Comparison of ENCODE assay signal across 8 cellular contexts in genomic region chr11:59224419-59224928, GRCh38. TPM values are rescaled to one million over a fixed set of nuclear protein-coding genes. Genes with fewer than 3 reads are reported as not detected.
DNase-seq lines count a peak whose midpoint lies in the region; ATAC-seq, FAIRE-seq and TF ChIP-seq lines count a peak whose summit lies in the region.
"Had no signal": no experiment of that assay in that cellular context is flagged by ENCODE, and none has a peak within 500 bp of the region (broad histone marks: within the 10 kb centered on the region; RNA-seq: fewer than 3 reads in every experiment).

No MANE protein-coding gene starts in this region.

- peaks cover 2% of the 10 kb centered on the region; the same call in 1 of the 2 replicates for H3K9me3 Mint-ChIP-seq in WTC11

- H3K27ac Mint-ChIP-seq in WTC11, result no peak overlapping the region

- POLR2A ChIA-PET in WTC11 (lab: Charles Lee), result no interaction called here

- 9 to 25% (median 20%) methylated on average over 4 of the region's 4 CpGs for WGBS in stomach, 5 donors

- TF ChIP-seq EP300 in stomach (IDR thresholded peaks at IDR 0.05), result no peak

- no peaks in the 10 kb centered on the region for H3K9me3 ChIP-seq in stomach

- CTCF ChIA-PET in WTC11 (lab: Charles Lee), result interaction anchor here (1.3 to 1.5 kb wide), 3 partner anchors 38 to 53 kb away, joined by 4 to 5 read pairs (median 5); partner anchors contain the start of gene DTX4

- H3K27me3 ChIP-seq in stomach, result no peaks in the 10 kb centered on the region

- no peaks in the 10 kb centered on the region for H3K36me3 ChIP-seq in stomach

- no peak for TF ChIP-seq CTCF in stomach (IDR thresholded peaks at IDR 0.05)
- no peak for TF ChIP-seq CTCF in WTC11 (IDR thresholded peaks at IDR 0.05)

- no peak overlapping the region for H3K4me3 ChIP-seq in stomach

- no peak for FAIRE-seq in urothelium cell line (lab: Jason Lieb, UNC)

- DNase-seq in fibroblast of gingiva (ENCODE audit: low read depth), result peak; percentile 81
- DNase-seq in stomach, result no peak
- no peak for DNase-seq in NCI-H774 (lab: John Stamatoyannopoulos, UW)
- no peak for DNase-seq in WTC11 (ENCODE audit: low spot score)
- no peak for DNase-seq in urothelium cell line (ENCODE audit: low spot score)

- H3K27ac ChIP-seq in stomach, result peak overlapping the region; percentile 6 to 84 (median 79)

- no peak for TF ChIP-seq POLR2A in stomach (IDR thresholded peaks at IDR 0.05)

- no peak overlapping the region for H3K4me3 Mint-ChIP-seq in WTC11

- H3K36me3 Mint-ChIP-seq in WTC11, result no peaks in the 10 kb centered on the region

- no peaks in the 10 kb centered on the region; the same call in 1 of the 2 replicates for H3K27me3 Mint-ChIP-seq in WTC11 (ENCODE audit: low read depth)

- H3K4me1 Mint-ChIP-seq in WTC11, result no peaks in the 10 kb centered on the region

- intact Hi-C loops in stomach (cut with DNase I; ENCODE audit: low total_unique reads), result no loop called here

- peaks cover 0 to 26% (median 4%) of the 10 kb centered on the region in 4 donors for H3K4me1 ChIP-seq in stomach

- ATAC-seq in GM21390 (IDR thresholded peaks at IDR 0.05; ENCODE audit: unreplicated experiment) (peak; percentile 45), HG03521 (IDR thresholded peaks at IDR 0.05; ENCODE audit: unreplicated experiment) (peak; percentile 41), WTC11 (no peak)

TF ChIP-seq in WTC11, 78 proteins besides CTCF, POLR2A, EP300 and RAD21 (continues in another document):
- TF ChIP-seq FOXP4 (CRISPR knock-in tag; IDR thresholded peaks at IDR 0.05) (no peak), ATF3 (CRISPR knock-in tag; conservative IDR thresholded peaks at IDR 0.05) (no peak), ZNF423 (CRISPR knock-in tag; IDR thresholded peaks at IDR 0.05) (no peak), SOX15 (CRISPR knock-in tag; IDR thresholded peaks at IDR 0.05) (no peak), AFF4 (CRISPR knock-in tag; IDR thresholded peaks at IDR 0.05; ENCODE audit: borderline replicate concordance) (no peak), E2F4 (CRISPR knock-in tag; IDR thresholded peaks at IDR 0.05; ENCODE audit: borderline replicate concordance, low read depth) (no peak), ATF2 (CRISPR knock-in tag; IDR thresholded peaks at IDR 0.05; ENCODE audit: borderline replicate concordance, low read depth) (no peak), ETV6 (CRISPR knock-in tag; IDR thresholded peaks at IDR 0.05) (no peak), SMAD3 (CRISPR knock-in tag; IDR thresholded peaks at IDR 0.05; ENCODE audit: borderline replicate concordance) (no peak), ZNF281 (CRISPR knock-in tag; IDR thresholded peaks at IDR 0.05) (no peak), ZNF671 (CRISPR knock-in tag; IDR thresholded peaks at IDR 0.05) (no peak), E2F1 (CRISPR knock-in tag; IDR thresholded peaks at IDR 0.05) (no peak), JAZF1 (CRISPR knock-in tag; IDR thresholded peaks at IDR 0.05) (no peak)

RNA-seq across cellular contexts. Expression of gene MPEG1, which starts 11.7 kb away (rescaled TPM):
- 10 to 100 TPM in 3 of 5 donors, 1 to 10 TPM in 1, not detected in 1; 5.3 to 18.4 (median 16.1) TPM for total RNA-seq in stomach
- polyA plus RNA-seq in stomach, result 1 to 10 TPM; 1.4 to 5.2 (median 5.0) TPM
- 0.05 to 0.09 TPM in 2 of 3 replicates, not detected in the other for total RNA-seq in WTC11 (2021)
- total RNA-seq: NCI-H460 had no signal

RNA-seq across cellular contexts. Expression of gene DTX4, which starts 52.5 kb away (rescaled TPM):
- 10 to 100 TPM; 16.8 to 58.0 (median 38.6) TPM for total RNA-seq in stomach
- polyA plus RNA-seq in stomach, result 10 to 100 TPM in 2 of 3 donors, 1 to 10 TPM in 1; 5.4 to 15.0 (median 13.5) TPM
- 12.3 to 15.5 TPM (median 12.8 TPM) in 3 replicates for total RNA-seq in WTC11 (2021)
